ENCODE assay signal across 14 cellular contexts in the genomic region with DNA sequence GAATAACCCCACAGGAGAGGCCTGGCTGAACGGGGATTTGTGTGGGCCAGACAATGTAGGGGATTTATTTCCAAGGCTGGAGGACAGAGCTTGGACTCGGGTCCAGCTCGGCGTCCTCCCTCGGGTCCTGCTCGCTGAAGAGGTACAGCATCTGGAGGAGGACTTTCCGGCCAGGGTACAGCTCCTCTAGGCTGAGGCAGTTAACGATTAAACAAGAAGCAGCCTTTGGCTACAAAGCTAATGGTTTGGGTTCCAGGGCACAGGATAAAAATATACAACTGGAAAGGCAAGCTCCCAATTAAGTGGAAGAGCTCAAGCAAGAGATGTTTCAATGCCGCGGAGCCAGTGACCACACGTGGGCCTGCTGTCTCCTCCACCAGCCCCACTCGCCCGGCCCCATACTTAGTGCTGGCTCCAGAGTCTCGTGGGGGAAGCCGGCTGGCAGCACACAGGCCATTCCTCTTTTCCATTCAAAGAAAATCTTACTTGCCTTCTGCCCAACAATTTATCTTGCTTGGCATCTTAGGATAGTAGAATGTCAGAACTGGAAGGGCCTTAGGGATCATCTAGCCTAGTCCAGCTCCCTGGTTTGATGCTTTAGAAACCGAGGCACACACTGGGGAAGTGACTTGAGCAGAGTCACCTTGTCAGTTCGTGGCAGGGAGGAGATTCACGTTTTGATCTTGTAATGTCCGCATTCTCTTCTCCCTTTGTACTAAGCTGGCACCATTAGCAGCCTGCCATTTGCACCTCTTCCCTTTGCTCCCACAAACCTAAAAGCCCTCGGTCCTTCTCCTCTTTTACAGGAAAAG.
DNase-seq lines count a peak whose midpoint lies in the region; ATAC-seq and TF ChIP-seq lines count a peak whose summit lies in the region.
"Had no signal": no experiment of that assay in that cellular context is flagged by ENCODE, and none has a peak within 500 bp of the region (broad histone marks: within the 10 kb centered on the region; RNA-seq: fewer than 3 reads in every experiment).

No MANE protein-coding gene starts in this region.

- no peaks in the 10 kb centered on the region for H3K9me3 Mint-ChIP-seq in progenitor cell of endocrine pancreas (ENCODE audit: low read depth)
- H3K9me3 Mint-ChIP-seq: WTC11 had no signal

- no peak overlapping the region for H3K9ac ChIP-seq in smooth muscle cell (ENCODE audit: low read depth)

- H3K36me3 Mint-ChIP-seq in progenitor cell of endocrine pancreas (ENCODE audit: insufficient read depth) = no peaks in the 10 kb centered on the region
- H3K36me3 Mint-ChIP-seq: WTC11 had no signal

- H3K27me3 Mint-ChIP-seq in progenitor cell of endocrine pancreas = peaks cover 7% of the 10 kb centered on the region

- no peak for DNase-seq in epithelial cell of prostate (ENCODE audit: low read depth, low spot score)
- DNase-seq in left lung = no peak
- no peak for DNase-seq in smooth muscle cell (lab: John Stamatoyannopoulos, UW; ENCODE audit: unreplicated experiment)
- no peak for DNase-seq in progenitor cell of endocrine pancreas (ENCODE audit: low spot score, unreplicated experiment)
- DNase-seq in KBM-7 = no peak
- DNase-seq: activated naive CD4-positive, alpha-beta T cell treated with Interleukin-2 at 50 U/mL for 16 hours; mesendoderm; NCI-H1417 treated with DMSO at 0.1 percent for 48 hours; pancreas had no signal

- H3K36me3 ChIP-seq in ACC112 (ENCODE audit: insufficient read depth, low read length) (no peaks in the 10 kb centered on the region), left lung (no peaks in the 10 kb centered on the region), smooth muscle cell (ENCODE audit: low read depth) (no peaks in the 10 kb centered on the region)
- H3K36me3 ChIP-seq: pancreas had no signal

- H3K4me1 ChIP-seq in ACC112 (ENCODE audit: control insufficient read depth, insufficient read depth, low read length, unreplicated experiment) (peaks cover 21% of the 10 kb centered on the region), left lung (peaks cover 0 to 10% of the 10 kb centered on the region in 2 donors), smooth muscle cell (ENCODE audit: low read depth) (peaks cover 22% of the 10 kb centered on the region)
- H3K4me1 ChIP-seq: pancreas had no signal

- H3K27me3 ChIP-seq in ACC112 (ENCODE audit: insufficient read depth, low read length) (no peaks in the 10 kb centered on the region), left lung (no peaks in the 10 kb centered on the region), smooth muscle cell (ENCODE audit: low read depth) (no peaks in the 10 kb centered on the region)
- H3K27me3 ChIP-seq: pancreas had no signal

- no peak overlapping the region for H3K27ac Mint-ChIP-seq in progenitor cell of endocrine pancreas

- H3K4me1 Mint-ChIP-seq in progenitor cell of endocrine pancreas (ENCODE audit: low read depth) = peaks cover 8% of the 10 kb centered on the region

- H3K4me3 ChIP-seq in ACC112 (ENCODE audit: low read depth, low read length) = no peak overlapping the region
- H3K4me3 ChIP-seq in left lung = no peak overlapping the region
- no peak overlapping the region for H3K4me3 ChIP-seq in smooth muscle cell
- H3K4me3 ChIP-seq: A549, pancreas had no signal

- H3K4me2 ChIP-seq in smooth muscle cell = no peak overlapping the region
- H3K4me2 ChIP-seq: A549 had no signal

- H4K20me1 ChIP-seq in smooth muscle cell (ENCODE audit: low read depth) = no peaks in the 10 kb centered on the region

- intact Hi-C loops in left lung (cut with DNase I) = no loop called here

- H3K9me3 ChIP-seq in left lung (no peaks in the 10 kb centered on the region), smooth muscle cell (replicated peaks; ENCODE audit: low read depth) (no peaks in the 10 kb centered on the region)
- H3K9me3 ChIP-seq: A549, pancreas had no signal

- in situ Hi-C loops in KBM-7 (cut with MboI; ENCODE audit: low pct_unique_long_range_greater_than_20kb, low sequenced_read_pairs) = no loop called here

- TF ChIP-seq CTCF in left lung (IDR thresholded peaks at IDR 0.05) = no peak
- TF ChIP-seq CTCF in smooth muscle cell (IDR thresholded peaks at IDR 0.05; ENCODE audit: borderline replicate concordance, insufficient read depth, poor library complexity, severe bottlenecking) = no peak
- no peak for TF ChIP-seq CTCF in progenitor cell of endocrine pancreas (IDR thresholded peaks at IDR 0.05; ENCODE audit: unreplicated experiment)

- no peak overlapping the region; the same call in 1 of the 2 replicates for H3K27ac ChIP-seq in ACC112 (ENCODE audit: low read depth, low read length)
- H3K27ac ChIP-seq in epithelial cell of prostate = peak overlapping the region; percentile 37
- H3K27ac ChIP-seq in left lung = peak overlapping the region; percentile 15 to 62
- H3K27ac ChIP-seq in smooth muscle cell (ENCODE audit: low read depth) = peak overlapping the region; percentile 55
- H3K27ac ChIP-seq: pancreas had no signal

- ATAC-seq in left lung = peak; percentile 9
- ATAC-seq in HG02973 (IDR thresholded peaks at IDR 0.05; ENCODE audit: unreplicated experiment) = no peak
- ATAC-seq in HG03571 (IDR thresholded peaks at IDR 0.05; ENCODE audit: unreplicated experiment) = no peak
- ATAC-seq: A549, WTC11 had no signal

- peak overlapping the region; percentile 34 for H2AFZ ChIP-seq in ACC112 (ENCODE audit: low read length, unreplicated experiment)
- no peak overlapping the region for H2AFZ ChIP-seq in smooth muscle cell (ENCODE audit: low read depth)

- WGBS in smooth muscle cell (ENCODE audit: low lambda C conversion rate) = 80% methylated on average over 20 of the region's 20 CpGs

- no peaks in the 10 kb centered on the region for H3K79me2 ChIP-seq in ACC112 (ENCODE audit: control insufficient read depth, insufficient read depth, low read length, unreplicated experiment)
- no peaks in the 10 kb centered on the region for H3K79me2 ChIP-seq in smooth muscle cell (ENCODE audit: low read depth)

- no peak overlapping the region for H3K4me3 Mint-ChIP-seq in progenitor cell of endocrine pancreas (ENCODE audit: low read depth)
- H3K4me3 Mint-ChIP-seq: WTC11 had no signal

- peaks cover 9% of the 10 kb centered on the region for H3F3A ChIP-seq in smooth muscle cell (ENCODE audit: low read depth)
